ENCODE assay signal across 10 cellular contexts in the genomic region with DNA sequence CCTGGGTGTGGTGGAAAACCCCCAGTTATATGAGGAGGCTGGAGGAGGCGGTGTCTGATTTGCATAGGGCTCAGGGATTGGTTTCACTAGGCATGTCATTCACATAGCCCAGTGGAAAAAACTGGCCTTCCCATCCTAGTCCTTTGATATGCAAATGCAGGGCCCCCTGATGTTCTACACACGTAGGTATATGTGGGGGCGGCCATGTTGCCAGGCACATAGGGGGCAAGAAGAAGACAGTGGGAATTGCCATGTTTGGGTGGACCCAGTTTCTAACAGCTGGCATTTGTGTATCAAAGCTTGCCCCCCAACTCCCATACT. TPM values are rescaled to one million over a fixed set of nuclear protein-coding genes. Genes with fewer than 3 reads are reported as not detected.
"Had no signal": no experiment of that assay in that cellular context is flagged by ENCODE, and none has a peak within 500 bp of the region (broad histone marks: within the 10 kb centered on the region; RNA-seq: fewer than 3 reads in every experiment).

No MANE protein-coding gene starts in this region.

- ATAC-seq: heart left ventricle; naive thymus-derived CD4-positive, alpha-beta T cell had no signal

- H3K4me3 ChIP-seq: cardiac muscle cell, heart left ventricle, stomach had no signal

- H3K27me3 ChIP-seq: cardiac muscle cell, heart left ventricle, stomach had no signal

- H3K4me1 ChIP-seq: stomach had no signal

- DNase-seq: activated CD4-positive, CD25-positive, alpha-beta regulatory T cell treated with anti-CD3 and anti-CD28 coated beads, Interleukin-2, amount 50 U/mL, for 72 hours; activated gamma-delta T cell; activated T-cell treated with anti-CD3 and anti-CD28 coated beads for 4 hours; foreskin melanocyte; heart left ventricle; mammary epithelial cell; stomach had no signal

- H3K36me3 ChIP-seq: cardiac muscle cell, heart left ventricle, stomach had no signal

- H3K9me3 ChIP-seq: heart left ventricle, stomach had no signal

- H3K27ac ChIP-seq: cardiac muscle cell, heart left ventricle, stomach had no signal

- H3K9me3 Mint-ChIP-seq: naive thymus-derived CD4-positive, alpha-beta T cell had no signal

RNA-seq across cellular contexts. Expression of a gene that starts 34.0 kb away (rescaled TPM):
- total RNA-seq: cardiac muscle cell, mononuclear cell had no signal
- polyA plus RNA-seq: cardiac muscle cell; naive thymus-derived CD4-positive, alpha-beta T cell had no signal
